1 cellular context compared by ENCODE assay signal in genomic region chr16:30899794-30900193, GRCh38.
TF ChIP-seq lines count a peak whose summit lies in the region.

No MANE protein-coding gene starts in this region.

TF ChIP-seq in HepG2, 621 proteins besides CTCF, POLR2A, EP300 and RAD21:
- TF ChIP-seq ZMYM3 (CRISPR knock-in tag; IDR thresholded peaks at IDR 0.05) (peak; percentile 63; the same call in 1 of the 2 replicates), ZNF121 (CRISPR knock-in tag; IDR thresholded peaks at IDR 0.05) (peak; percentile 93), ZNF629 (CRISPR knock-in tag; conservative IDR thresholded peaks at IDR 0.05) (no peak)
- TF ChIP-seq, protein P1, sequence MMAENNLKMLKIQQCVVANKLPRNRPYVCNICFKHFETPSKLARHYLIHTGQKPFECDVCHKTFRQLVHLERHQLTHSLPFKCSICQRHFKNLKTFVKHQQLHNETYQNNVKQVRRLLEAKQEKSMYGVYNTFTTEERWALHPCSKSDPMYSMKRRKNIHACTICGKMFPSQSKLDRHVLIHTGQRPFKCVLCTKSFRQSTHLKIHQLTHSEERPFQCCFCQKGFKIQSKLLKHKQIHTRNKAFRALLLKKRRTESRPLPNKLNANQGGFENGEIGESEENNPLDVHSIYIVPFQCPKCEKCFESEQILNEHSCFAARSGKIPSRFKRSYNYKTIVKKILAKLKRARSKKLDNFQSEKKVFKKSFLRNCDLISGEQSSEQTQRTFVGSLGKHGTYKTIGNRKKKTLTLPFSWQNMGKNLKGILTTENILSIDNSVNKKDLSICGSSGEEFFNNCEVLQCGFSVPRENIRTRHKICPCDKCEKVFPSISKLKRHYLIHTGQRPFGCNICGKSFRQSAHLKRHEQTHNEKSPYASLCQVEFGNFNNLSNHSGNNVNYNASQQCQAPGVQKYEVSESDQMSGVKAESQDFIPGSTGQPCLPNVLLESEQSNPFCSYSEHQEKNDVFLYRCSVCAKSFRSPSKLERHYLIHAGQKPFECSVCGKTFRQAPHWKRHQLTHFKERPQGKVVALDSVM (CRISPR knock-in tag; IDR thresholded peaks at IDR 0.05): peak; percentile 33; the same call in 1 of the 2 replicates
- TF ChIP-seq, protein P2, sequence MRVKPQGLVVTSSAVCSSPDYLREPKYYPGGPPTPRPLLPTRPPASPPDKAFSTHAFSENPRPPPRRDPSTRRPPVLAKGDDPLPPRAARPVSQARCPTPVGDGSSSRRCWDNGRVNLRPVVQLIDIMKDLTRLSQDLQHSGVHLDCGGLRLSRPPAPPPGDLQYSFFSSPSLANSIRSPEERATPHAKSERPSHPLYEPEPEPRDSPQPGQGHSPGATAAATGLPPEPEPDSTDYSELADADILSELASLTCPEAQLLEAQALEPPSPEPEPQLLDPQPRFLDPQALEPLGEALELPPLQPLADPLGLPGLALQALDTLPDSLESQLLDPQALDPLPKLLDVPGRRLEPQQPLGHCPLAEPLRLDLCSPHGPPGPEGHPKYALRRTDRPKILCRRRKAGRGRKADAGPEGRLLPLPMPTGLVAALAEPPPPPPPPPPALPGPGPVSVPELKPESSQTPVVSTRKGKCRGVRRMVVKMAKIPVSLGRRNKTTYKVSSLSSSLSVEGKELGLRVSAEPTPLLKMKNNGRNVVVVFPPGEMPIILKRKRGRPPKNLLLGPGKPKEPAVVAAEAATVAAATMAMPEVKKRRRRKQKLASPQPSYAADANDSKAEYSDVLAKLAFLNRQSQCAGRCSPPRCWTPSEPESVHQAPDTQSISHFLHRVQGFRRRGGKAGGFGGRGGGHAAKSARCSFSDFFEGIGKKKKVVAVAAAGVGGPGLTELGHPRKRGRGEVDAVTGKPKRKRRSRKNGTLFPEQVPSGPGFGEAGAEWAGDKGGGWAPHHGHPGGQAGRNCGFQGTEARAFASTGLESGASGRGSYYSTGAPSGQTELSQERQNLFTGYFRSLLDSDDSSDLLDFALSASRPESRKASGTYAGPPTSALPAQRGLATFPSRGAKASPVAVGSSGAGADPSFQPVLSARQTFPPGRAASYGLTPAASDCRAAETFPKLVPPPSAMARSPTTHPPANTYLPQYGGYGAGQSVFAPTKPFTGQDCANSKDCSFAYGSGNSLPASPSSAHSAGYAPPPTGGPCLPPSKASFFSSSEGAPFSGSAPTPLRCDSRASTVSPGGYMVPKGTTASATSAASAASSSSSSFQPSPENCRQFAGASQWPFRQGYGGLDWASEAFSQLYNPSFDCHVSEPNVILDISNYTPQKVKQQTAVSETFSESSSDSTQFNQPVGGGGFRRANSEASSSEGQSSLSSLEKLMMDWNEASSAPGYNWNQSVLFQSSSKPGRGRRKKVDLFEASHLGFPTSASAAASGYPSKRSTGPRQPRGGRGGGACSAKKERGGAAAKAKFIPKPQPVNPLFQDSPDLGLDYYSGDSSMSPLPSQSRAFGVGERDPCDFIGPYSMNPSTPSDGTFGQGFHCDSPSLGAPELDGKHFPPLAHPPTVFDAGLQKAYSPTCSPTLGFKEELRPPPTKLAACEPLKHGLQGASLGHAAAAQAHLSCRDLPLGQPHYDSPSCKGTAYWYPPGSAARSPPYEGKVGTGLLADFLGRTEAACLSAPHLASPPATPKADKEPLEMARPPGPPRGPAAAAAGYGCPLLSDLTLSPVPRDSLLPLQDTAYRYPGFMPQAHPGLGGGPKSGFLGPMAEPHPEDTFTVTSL (CRISPR knock-in tag; IDR thresholded peaks at IDR 0.05; ENCODE audit: borderline replicate concordance): no peak
